ENCODE assay signal across 8 cellular contexts in genomic region chr17:82216301-82217119, GRCh38. TPM values are rescaled to one million over a fixed set of nuclear protein-coding genes. Genes with fewer than 3 reads are reported as not detected.
DNase-seq lines count a peak whose midpoint lies in the region; ATAC-seq and TF ChIP-seq lines count a peak whose summit lies in the region.

No MANE protein-coding gene starts in this region.

- peaks cover 13 to 33% (median 29%) of the 10 kb centered on the region in 4 donors for H3K4me1 Mint-ChIP-seq in CD4-positive, alpha-beta memory T cell
- H3K4me1 Mint-ChIP-seq in Caco-2 (ENCODE audit: low read depth, unreplicated experiment), result peaks cover 6% of the 10 kb centered on the region

- peak; percentile 44 to 84 (median 57) for DNase-seq in CD4-positive, alpha-beta memory T cell
- DNase-seq in SIG-M5 (lab: John Stamatoyannopoulos, UW), result peak; percentile 70
- peak; percentile 45 to 85 for DNase-seq in T47D (ENCODE audit: low read depth in 1 of 2, low spot score in 1 of 2)
- peak; percentile 79 to 85 (median 82) for DNase-seq in right lobe of liver
- peak; percentile 85 for DNase-seq in transverse colon
- no peak for DNase-seq in RKO (ENCODE audit: low spot score)
- DNase-seq in Caco-2, result no peak

- POLR2A ChIA-PET in CD4-positive, alpha-beta memory T cell (lab: Charles Lee; ENCODE audit: partially characterized antibody), result interaction anchor here (0.6 to 1.7 kb wide), 7 partner anchors 11 to 77 kb away, joined by 3 to 7 read pairs (median 5); partner anchors contain the start of gene SLC16A3
- POLR2A ChIA-PET in Caco-2 (lab: Charles Lee), result no interaction called here

- peak overlapping the region; percentile 43 for H3K27ac ChIP-seq in CD4-positive, alpha-beta memory T cell (ENCODE audit: low read depth, low read length)
- H3K27ac ChIP-seq in right lobe of liver, result peak overlapping the region; percentile 47 to 77 (median 70)
- H3K27ac ChIP-seq in transverse colon, result peak overlapping the region; percentile 73 to 80 (median 77)

- H3K27me3 Mint-ChIP-seq in CD4-positive, alpha-beta memory T cell, result no peaks in the 10 kb centered on the region
- H3K27me3 Mint-ChIP-seq in Caco-2 (ENCODE audit: insufficient read depth, unreplicated experiment), result no peaks in the 10 kb centered on the region

- ATAC-seq in GM21825 (IDR thresholded peaks at IDR 0.05; ENCODE audit: unreplicated experiment), result peak; percentile 39
- peak; percentile 54 to 64 (median 58) for ATAC-seq in right lobe of liver

- H3K9me3 Mint-ChIP-seq in CD4-positive, alpha-beta memory T cell, result no peaks in the 10 kb centered on the region
- H3K9me3 Mint-ChIP-seq in Caco-2 (ENCODE audit: unreplicated experiment), result no peaks in the 10 kb centered on the region

- H3K9me3 ChIP-seq in CD4-positive, alpha-beta memory T cell (ENCODE audit: control insufficient read depth in 1 of 2, low read length in 2 of 2), result no peaks in the 10 kb centered on the region
- no peaks in the 10 kb centered on the region for H3K9me3 ChIP-seq in right lobe of liver
- no peaks in the 10 kb centered on the region for H3K9me3 ChIP-seq in transverse colon
- H3K9me3 ChIP-seq in Caco-2, result no peaks in the 10 kb centered on the region

- peak overlapping the region; percentile 65 to 91 (median 78) for H3K27ac Mint-ChIP-seq in CD4-positive, alpha-beta memory T cell
- no peak overlapping the region for H3K27ac Mint-ChIP-seq in Caco-2 (ENCODE audit: unreplicated experiment)

- H3K36me3 ChIP-seq in CD4-positive, alpha-beta memory T cell (ENCODE audit: insufficient read depth, low read length), result no peaks in the 10 kb centered on the region
- H3K36me3 ChIP-seq in right lobe of liver, result no peaks in the 10 kb centered on the region
- no peaks in the 10 kb centered on the region for H3K36me3 ChIP-seq in transverse colon
- H3K36me3 ChIP-seq in Caco-2 (ENCODE audit: control insufficient read depth, insufficient read depth, low read length), result no peaks in the 10 kb centered on the region

- H3K27me3 ChIP-seq in CD4-positive, alpha-beta memory T cell (ENCODE audit: insufficient read depth, low read length), result no peaks in the 10 kb centered on the region
- no peaks in the 10 kb centered on the region for H3K27me3 ChIP-seq in right lobe of liver
- no peaks in the 10 kb centered on the region for H3K27me3 ChIP-seq in transverse colon
- no peaks in the 10 kb centered on the region for H3K27me3 ChIP-seq in Caco-2 (replicated peaks; ENCODE audit: control insufficient read depth, insufficient read depth, low read length)

- CTCF ChIA-PET in CD4-positive, alpha-beta memory T cell (lab: Charles Lee; ENCODE audit: partially characterized antibody), result no interaction called here
- CTCF ChIA-PET in Caco-2 (lab: Charles Lee), result no interaction called here

- no peaks in the 10 kb centered on the region for H3K36me3 Mint-ChIP-seq in CD4-positive, alpha-beta memory T cell
- H3K36me3 Mint-ChIP-seq in Caco-2 (ENCODE audit: insufficient read depth, unreplicated experiment), result peaks cover 11% of the 10 kb centered on the region

- H3K4me3 Mint-ChIP-seq in CD4-positive, alpha-beta memory T cell, result peak overlapping the region in 6 of 8 donors; percentile 15 to 83 (median 31)
- H3K4me3 Mint-ChIP-seq in Caco-2 (ENCODE audit: unreplicated experiment), result no peak overlapping the region

- no peak for TF ChIP-seq EP300 in transverse colon (IDR thresholded peaks at IDR 0.05; ENCODE audit: low read depth)

- in situ Hi-C loops in T47D (cut with HindIII; ENCODE audit: low pct_unique_long_range_greater_than_20kb, low sequenced_read_pairs) (no loop called here), transverse colon (cut with MboI; ENCODE audit: low pct_ligation_motif_present in 1 of 4, low pct_unique_long_range_greater_than_20kb in 1 of 4, low sequenced_read_pairs in 3 of 4) (no loop called here)

- WGBS in right lobe of liver (ENCODE audit: insufficient coverage, low coverage, low lambda C conversion rate, missing lambda C conversion rate), result 0% methylated on average over 1 of the region's 17 CpGs
- 30% methylated on average over 15 of the region's 17 CpGs; no CpG with 5 or more reads in 1 of the 2 donors for WGBS in transverse colon (ENCODE audit: low coverage in 1 of 2), 2 donors

- peaks cover 44% of the 10 kb centered on the region for H3K4me1 ChIP-seq in CD4-positive, alpha-beta memory T cell (ENCODE audit: insufficient read depth, low read length)
- H3K4me1 ChIP-seq in right lobe of liver (peaks cover 2 to 22% (median 5%) of the 10 kb centered on the region in 4 donors), transverse colon (peaks cover 27 to 40% (median 32%) of the 10 kb centered on the region in 4 donors), Caco-2 (peaks cover 30% of the 10 kb centered on the region)

- peak; percentile 11 for TF ChIP-seq POLR2A in right lobe of liver (IDR thresholded peaks at IDR 0.05)
- peak; percentile 36 for TF ChIP-seq POLR2A in transverse colon (IDR thresholded peaks at IDR 0.05)

- no peak for TF ChIP-seq CTCF in right lobe of liver (IDR thresholded peaks at IDR 0.05)
- TF ChIP-seq CTCF in transverse colon (IDR thresholded peaks at IDR 0.05), result no peak
- no peak for TF ChIP-seq CTCF in Caco-2 (IDR thresholded peaks at IDR 0.05; ENCODE audit: insufficient read depth in 1 of 2, low read depth in 1 of 2, low read length in 1 of 2, severe bottlenecking in 1 of 2, unreplicated experiment in 1 of 2)

- no TSS peak for BruUV-seq in Caco-2 (replicated peaks; lab: Mats Ljungman, UMichigan)

- no peak overlapping the region for H3K4me3 ChIP-seq in CD4-positive, alpha-beta memory T cell (ENCODE audit: low read length in 2 of 2)
- H3K4me3 ChIP-seq in right lobe of liver, result no peak overlapping the region
- no peak overlapping the region for H3K4me3 ChIP-seq in transverse colon
- no peak overlapping the region for H3K4me3 ChIP-seq in Caco-2 (ENCODE audit: low read depth, low read length)

- intact Hi-C loops in CD4-positive, alpha-beta memory T cell (cut with micrococcal nuclease), result no loop called here
- intact Hi-C loops in right lobe of liver (cut with DNase I), result no loop called here
- intact Hi-C loops in transverse colon (cut with DNase I; ENCODE audit: low total_unique reads), result no loop called here
- intact Hi-C loops in Caco-2 (cut with micrococcal nuclease; ENCODE audit: unreplicated experiment), result no loop called here

RNA-seq across cellular contexts. Expression of gene CCDC57, which starts 3.9 kb away (rescaled TPM):
- total RNA-seq in CD4-positive, alpha-beta memory T cell, result 10 to 100 TPM; 80.5 to 88.7 TPM
- polyA plus RNA-seq in CD4-positive, alpha-beta memory T cell, result 10 to 100 TPM; 41.6 to 43.6 TPM
- total RNA-seq in right lobe of liver (10 to 100 TPM; 10.1 to 37.4 (median 17.2) TPM), transverse colon (10 to 100 TPM; 23.5 to 87.5 (median 48.3) TPM), Caco-2 (2022) (31.0 and 32.2 TPM in 2 replicates)

RNA-seq across cellular contexts. Expression of gene SLC16A3, which starts 12.3 kb away (rescaled TPM):
- 10 to 100 TPM; 30.3 to 31.4 TPM for total RNA-seq in CD4-positive, alpha-beta memory T cell
- 1 to 10 TPM; 1.4 to 5.6 TPM for polyA plus RNA-seq in CD4-positive, alpha-beta memory T cell
- total RNA-seq in right lobe of liver (10 to 100 TPM in 2 of 6 experiments, 1 to 10 TPM in 4; 4.1 to 34.0 (median 7.3) TPM), transverse colon (100 to 1,000 TPM in 1 of 4 donors, 10 to 100 TPM in 3; 11.5 to 105 (median 48.9) TPM), Caco-2 (2022) (13.1 and 13.7 TPM in 2 replicates)

RNA-seq across cellular contexts. Expression of gene CSNK1D, which starts 57.0 kb away (rescaled TPM):
- 100 to 1,000 TPM; 182 TPM for total RNA-seq in CD4-positive, alpha-beta memory T cell
- 10 to 100 TPM; 31.6 to 77.2 TPM for polyA plus RNA-seq in CD4-positive, alpha-beta memory T cell
- 10 to 100 TPM; 32.7 to 73.0 (median 45.9) TPM for total RNA-seq in right lobe of liver
- 100 to 1,000 TPM in 2 of 4 donors, 10 to 100 TPM in 2; 86.0 to 230 (median 148) TPM for total RNA-seq in transverse colon
- 196 TPM in 2 replicates for total RNA-seq in Caco-2 (2022)

Comparison
In these comparisons a context has a peak if more than half of its experiments do, and no peak if none do; other contexts are left out.
1. DNase-seq: peak in CD4-positive, alpha-beta memory T cell (5 of 5), SIG-M5 (single experiment), T47D (2 of 2), right lobe of liver (3 of 3) and transverse colon (single experiment); none in RKO (single experiment) and Caco-2 (0 of 2).
2. Peak in every context shown above with its lines, with median percentiles within 50 percentile points of each other: H3K27ac ChIP-seq.